10 cellular contexts compared by ENCODE assay signal in genomic region chr5:68745459-68745858, GRCh38.
DNase-seq lines count a peak whose midpoint lies in the region; ATAC-seq and TF ChIP-seq lines count a peak whose summit lies in the region.
"Had no signal": no experiment of that assay in that cellular context is flagged by ENCODE, and none has a peak within 500 bp of the region (broad histone marks: within the 10 kb centered on the region; RNA-seq: fewer than 3 reads in every experiment).

No MANE protein-coding gene starts in this region.

- H3K27ac ChIP-seq in SK-N-SH (ENCODE audit: low read depth in 2 of 2, low read length in 1 of 2), result no peak overlapping the region
- H3K27ac ChIP-seq in PC-3 (ENCODE audit: low read length), result no peak overlapping the region
- H3K27ac ChIP-seq: spleen had no signal

- intact Hi-C loops in sciatic nerve (cut with DNase I) (no loop called here), PC-3 (cut with micrococcal nuclease) (no loop called here)

- TF ChIP-seq POLR2A in NB4 (IDR thresholded peaks at IDR 0.05; ENCODE audit: extremely low read depth, insufficient read length), result no peak

- TF ChIP-seq EP300 in SK-N-SH (IDR thresholded peaks at IDR 0.05; ENCODE audit: borderline replicate concordance in 1 of 2, low read depth in 1 of 2, low read length in 1 of 2), result no peak

- H3K9me3 ChIP-seq in SK-N-SH (no peaks in the 10 kb centered on the region), PC-3 (ENCODE audit: low read length) (no peaks in the 10 kb centered on the region)
- H3K9me3 ChIP-seq: spleen had no signal

- H3K4me1 ChIP-seq in SK-N-SH (ENCODE audit: control insufficient read depth in 1 of 2, insufficient read depth in 2 of 2, low read depth in 1 of 2, low read length in 1 of 2) (peaks cover 0 to 8% of the 10 kb centered on the region in 2 experiments; a peak in 2 of 4 replicates), PC-3 (ENCODE audit: insufficient read depth, low read length) (no peaks in the 10 kb centered on the region)

- CTCF ChIA-PET in SK-N-SH (lab: Yijun Ruan, JAX), result interaction anchor here (1.1 kb wide), 1 partner anchor 51 kb away, joined by 4 read pairs; no protein-coding TSS in a partner anchor
- CTCF ChIA-PET in PC-3 (lab: Charles Lee), result no interaction called here

- no peaks in the 10 kb centered on the region for H3K27me3 ChIP-seq in SK-N-SH (ENCODE audit: insufficient read depth)
- peaks cover 10% of the 10 kb centered on the region; the same call in 1 of the 2 replicates for H3K27me3 ChIP-seq in PC-3 (ENCODE audit: low read length)
- H3K27me3 ChIP-seq: spleen had no signal

- no TSS peak for BruUV-seq in PC-3 (replicated peaks; lab: Mats Ljungman, UMichigan)

- DNase-seq in SK-N-SH (no peak), NB4 (ENCODE audit: low read depth) (peak; percentile 25), fibroblast of peridontal ligament (ENCODE audit: extremely low read depth) (peak; percentile 11), sciatic nerve (ENCODE audit: low spot score) (no peak), PC-3 (no peak)
- DNase-seq: activated T-cell treated with anti-CD3 and anti-CD28 coated beads, Interleukin-2, amount 50 U/mL, for 48 hours; spleen had no signal

- ATAC-seq in SK-N-SH treated with all-trans-retinoic acid at 6 μM for 48 hours, result no peak
- peak; percentile 50 for ATAC-seq in sciatic nerve
- ATAC-seq in PC-3, result no peak
- ATAC-seq in HG02852 (IDR thresholded peaks at IDR 0.05; ENCODE audit: unreplicated experiment), result no peak
- ATAC-seq in GM19455 (IDR thresholded peaks at IDR 0.05; ENCODE audit: unreplicated experiment), result no peak

- H4K20me1 ChIP-seq in SK-N-SH (ENCODE audit: insufficient read depth) (no peaks in the 10 kb centered on the region), PC-3 (ENCODE audit: low read length) (no peaks in the 10 kb centered on the region)

- H3F3A ChIP-seq in SK-N-SH (replicated peaks; ENCODE audit: insufficient read depth) (no peaks in the 10 kb centered on the region), PC-3 (ENCODE audit: low read length, unreplicated experiment) (no peaks in the 10 kb centered on the region)

- H3K4me2 ChIP-seq in SK-N-SH, result no peak overlapping the region
- no peak overlapping the region for H3K4me2 ChIP-seq in PC-3 (ENCODE audit: low read length)

- H2AFZ ChIP-seq in SK-N-SH (ENCODE audit: low read depth), result no peak overlapping the region
- no peak overlapping the region for H2AFZ ChIP-seq in PC-3 (ENCODE audit: low read length)

- H3K9ac ChIP-seq in SK-N-SH, result no peak overlapping the region
- no peak overlapping the region for H3K9ac ChIP-seq in PC-3 (ENCODE audit: low read length)

- H3K9me2 ChIP-seq in SK-N-SH (no peaks in the 10 kb centered on the region), PC-3 (replicated peaks; ENCODE audit: low read length) (no peaks in the 10 kb centered on the region)

- H3K4me3 ChIP-seq in SK-N-SH (ENCODE audit: low read depth in 2 of 2, low read length in 1 of 2), result no peak overlapping the region; a peak in 1 of 4 replicates
- no peak overlapping the region for H3K4me3 ChIP-seq in NB4 (ENCODE audit: low read depth, low read length)
- no peak overlapping the region for H3K4me3 ChIP-seq in PC-3 (ENCODE audit: low read length)
- H3K4me3 ChIP-seq: spleen had no signal

- H3K79me2 ChIP-seq in SK-N-SH (ENCODE audit: insufficient read depth) (no peaks in the 10 kb centered on the region), PC-3 (ENCODE audit: low read length) (no peaks in the 10 kb centered on the region)

- H3K36me3 ChIP-seq in SK-N-SH (replicated peaks in 1 of 2; ENCODE audit: control insufficient read depth in 1 of 2, insufficient read depth in 2 of 2, low read length in 1 of 2) (no peaks in the 10 kb centered on the region), PC-3 (ENCODE audit: low read depth, low read length) (no peaks in the 10 kb centered on the region)
- H3K36me3 ChIP-seq: spleen had no signal

- peak; percentile 55 for TF ChIP-seq RAD21 in SK-N-SH (IDR thresholded peaks at IDR 0.05; ENCODE audit: low read length)

- TF ChIP-seq CTCF in SK-N-SH (IDR thresholded peaks at IDR 0.05), result peak; percentile 41; the same call in 1 of the 2 replicates
- peak; percentile 34 for TF ChIP-seq CTCF in NB4 (IDR thresholded peaks at IDR 0.05; ENCODE audit: low read depth, low read length)
- TF ChIP-seq CTCF in PC-3 (conservative IDR thresholded peaks at IDR 0.05; ENCODE audit: low read depth, low read length), result no peak

- POLR2A ChIA-PET in SK-N-SH (lab: Yijun Ruan, JAX), result no interaction called here
- POLR2A ChIA-PET in PC-3 (lab: Charles Lee; ENCODE audit: unreplicated experiment), result no interaction called here

TF ChIP-seq in SK-N-SH, 30 proteins besides CTCF, POLR2A, EP300 and RAD21:
- TF ChIP-seq NRF1 (IDR thresholded peaks at IDR 0.05; ENCODE audit: low read depth, low read length) (no peak), RXRA (IDR thresholded peaks at IDR 0.05; ENCODE audit: borderline replicate concordance, low read depth) (no peak), POLR2AphosphoS5 (IDR thresholded peaks at IDR 0.05; ENCODE audit: low read depth, low read length) (no peak), USF1 (IDR thresholded peaks at IDR 0.05; ENCODE audit: borderline replicate concordance, low read depth) (no peak), RFX5 (IDR thresholded peaks at IDR 0.05; ENCODE audit: low read length) (no peak), SMC3 (IDR thresholded peaks at IDR 0.05; ENCODE audit: low read depth, low read length) (no peak), TAF1 (IDR thresholded peaks at IDR 0.05; ENCODE audit: borderline replicate concordance, low read depth, low read length) (no peak), IRF3 (IDR thresholded peaks at IDR 0.05; ENCODE audit: low read depth, low read length) (no peak), GATA2 (CRISPR knock-in tag; IDR thresholded peaks at IDR 0.05) (no peak), NFIC (IDR thresholded peaks at IDR 0.05; ENCODE audit: borderline replicate concordance) (no peak), JUND (IDR thresholded peaks at IDR 0.05) (no peak)

TF ChIP-seq in SK-N-SH treated with all-trans-retinoic acid at 6 μM for 48 hours, 23 proteins besides CTCF, POLR2A, EP300 and RAD21 (continues in another document):
- TF ChIP-seq PATZ1 (CRISPR knock-in tag; IDR thresholded peaks at IDR 0.05; ENCODE audit: borderline replicate concordance), result no peak
- TF ChIP-seq POU6F1 (CRISPR knock-in tag; IDR thresholded peaks at IDR 0.05; ENCODE audit: borderline replicate concordance, low read depth), result no peak
- no peak for TF ChIP-seq ZNF8 (CRISPR knock-in tag; IDR thresholded peaks at IDR 0.05)
- no peak for TF ChIP-seq CSDC2 (CRISPR knock-in tag; IDR thresholded peaks at IDR 0.05)
- no peak for TF ChIP-seq OSR1 (CRISPR knock-in tag; IDR thresholded peaks at IDR 0.05)
- TF ChIP-seq PPARA (CRISPR knock-in tag; IDR thresholded peaks at IDR 0.05; ENCODE audit: borderline replicate concordance), result no peak
- no peak for TF ChIP-seq GLIS3 (CRISPR knock-in tag; IDR thresholded peaks at IDR 0.05)
- TF ChIP-seq CREB5 (CRISPR knock-in tag; IDR thresholded peaks at IDR 0.05; ENCODE audit: low read depth), result no peak

Comparison
In these comparisons a context has a peak if more than half of its experiments do, and no peak if none do; other contexts are left out.
1. DNase-seq: peak in NB4 (single experiment) and fibroblast of peridontal ligament (single experiment); none in SK-N-SH (single experiment), sciatic nerve (single experiment) and PC-3 (single experiment).